22 cellular contexts compared by ENCODE assay signal in the genomic region with DNA sequence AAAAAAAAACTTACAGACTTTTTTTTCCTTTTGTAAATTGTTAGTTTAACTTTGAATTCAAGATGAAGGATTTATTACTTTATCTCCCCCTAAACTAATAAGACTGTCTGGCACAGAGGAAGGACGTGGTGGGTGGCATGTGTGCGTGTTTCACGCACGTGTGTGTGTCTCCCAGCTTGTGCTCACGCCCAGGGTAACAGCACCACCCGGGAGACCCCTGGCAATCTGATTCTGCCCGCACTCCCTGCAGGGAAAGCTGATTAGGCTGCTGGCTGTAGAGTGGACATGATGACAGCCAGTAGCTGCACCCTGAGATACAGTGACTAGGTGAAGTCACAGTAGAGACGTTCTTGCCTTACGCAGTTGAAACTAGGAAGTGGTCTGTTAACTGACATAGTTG.
"Had no signal": no experiment of that assay in that cellular context is flagged by ENCODE, and none has a peak within 500 bp of the region (broad histone marks: within the 10 kb centered on the region; RNA-seq: fewer than 3 reads in every experiment).

No MANE protein-coding gene starts in this region.

- H3K4me3 ChIP-seq: colonic mucosa, dorsolateral prefrontal cortex, esophagus muscularis mucosa, gastrocnemius medialis, heart left ventricle, lower lobe of right lung, tibial artery had no signal

- H3K27ac Mint-ChIP-seq: activated CD4-positive, alpha-beta T cell treated with anti-CD3 and anti-CD28 coated beads, Interleukin-2, amount 10 ng/mL, durations not matched to agents 24 days and 14 days; activated CD8-positive, alpha-beta memory T cell treated with anti-CD3 and anti-CD28 coated beads, Interleukin-2, amount 10 ng/mL, durations not matched to agents 7 days and 5 days; activated CD8-positive, alpha-beta T cell treated with anti-CD3 and anti-CD28 coated beads for 36 hours; activated naive CD8-positive, alpha-beta T cell treated with anti-CD3 and anti-CD28 coated beads for 36 hours; T-helper 17 cell had no signal

- H3K9me3 Mint-ChIP-seq: activated CD4-positive, alpha-beta T cell treated with anti-CD3 and anti-CD28 coated beads, Interleukin-2, amount 10 ng/mL, durations not matched to agents 24 days and 14 days; activated CD8-positive, alpha-beta T cell treated with anti-CD3 and anti-CD28 coated beads for 36 hours; activated naive CD8-positive, alpha-beta T cell treated with anti-CD3 and anti-CD28 coated beads for 36 hours; central memory CD8-positive, alpha-beta T cell; effector memory CD8-positive, alpha-beta T cell; naive B cell; stimulated activated naive CD8-positive, alpha-beta T cell treated with anti-CD3 and anti-CD28 coated beads, Interleukin-15, amount 100 ng/mL, for 72 hours had no signal

- DNase-seq: activated CD4-positive, alpha-beta T cell treated with anti-CD3 and anti-CD28 coated beads, Interleukin-2, amount 10 ng/mL, durations not matched to agents 24 days and 14 days; activated CD4-positive, CD25-positive, alpha-beta regulatory T cell; activated CD8-positive, alpha-beta memory T cell treated with anti-CD3 and anti-CD28 coated beads, Interleukin-2, amount 10 ng/mL, durations not matched to agents 7 days and 5 days; activated CD8-positive, alpha-beta T cell treated with anti-CD3 and anti-CD28 coated beads for 36 hours; activated naive CD4-positive, alpha-beta T cell treated with Interleukin-2 at 50 U/mL for 16 hours; activated naive CD8-positive, alpha-beta T cell treated with anti-CD3 and anti-CD28 coated beads for 36 hours; colonic mucosa; effector memory CD8-positive, alpha-beta T cell; gastrocnemius medialis; heart left ventricle; lower lobe of right lung; mesendoderm; naive B cell; retina; stimulated activated CD4-positive, alpha-beta T cell treated with anti-CD3 and anti-CD28 coated beads, Interleukin-1b, Interleukin-23, amount 100 ng/mL, for 48 hours; stimulated activated naive CD8-positive, alpha-beta T cell treated with anti-CD3 and anti-CD28 coated beads, Interleukin-15, amount 100 ng/mL, for 72 hours; SW 1271; T-helper 17 cell had no signal

- H3K4me1 ChIP-seq: colonic mucosa, esophagus muscularis mucosa, gastrocnemius medialis, lower lobe of right lung, tibial artery had no signal

- H3K27me3 ChIP-seq: colonic mucosa, dorsolateral prefrontal cortex, esophagus muscularis mucosa, gastrocnemius medialis, heart left ventricle, tibial artery had no signal

- H3K27me3 Mint-ChIP-seq: activated CD4-positive, alpha-beta T cell treated with anti-CD3 and anti-CD28 coated beads, Interleukin-2, amount 10 ng/mL, durations not matched to agents 24 days and 14 days; activated CD8-positive, alpha-beta memory T cell treated with anti-CD3 and anti-CD28 coated beads, Interleukin-2, amount 10 ng/mL, durations not matched to agents 7 days and 5 days; activated CD8-positive, alpha-beta T cell treated with anti-CD3 and anti-CD28 coated beads for 36 hours; activated naive CD8-positive, alpha-beta T cell treated with anti-CD3 and anti-CD28 coated beads for 36 hours; central memory CD8-positive, alpha-beta T cell; effector memory CD8-positive, alpha-beta T cell; naive B cell; stimulated activated naive CD8-positive, alpha-beta T cell treated with anti-CD3 and anti-CD28 coated beads, Interleukin-15, amount 100 ng/mL, for 72 hours; T-helper 17 cell had no signal

- ATAC-seq: activated CD8-positive, alpha-beta memory T cell treated with anti-CD3 and anti-CD28 coated beads, Interleukin-2, amount 10 ng/mL, durations not matched to agents 7 days and 5 days; activated CD8-positive, alpha-beta T cell treated with anti-CD3 and anti-CD28 coated beads for 36 hours; effector memory CD8-positive, alpha-beta T cell; gastrocnemius medialis; lower lobe of right lung; stimulated activated naive CD8-positive, alpha-beta T cell treated with anti-CD3 and anti-CD28 coated beads, Interleukin-15, amount 100 ng/mL, for 72 hours; T-helper 17 cell had no signal

- H3K4me3 Mint-ChIP-seq: activated CD4-positive, alpha-beta T cell treated with anti-CD3 and anti-CD28 coated beads, Interleukin-2, amount 10 ng/mL, durations not matched to agents 24 days and 14 days; activated CD8-positive, alpha-beta memory T cell treated with anti-CD3 and anti-CD28 coated beads, Interleukin-2, amount 10 ng/mL, durations not matched to agents 7 days and 5 days; activated CD8-positive, alpha-beta T cell treated with anti-CD3 and anti-CD28 coated beads for 36 hours; activated naive CD8-positive, alpha-beta T cell treated with anti-CD3 and anti-CD28 coated beads for 36 hours; central memory CD8-positive, alpha-beta T cell; stimulated activated naive CD8-positive, alpha-beta T cell treated with anti-CD3 and anti-CD28 coated beads, Interleukin-15, amount 100 ng/mL, for 72 hours; T-helper 17 cell had no signal

- H3K27ac ChIP-seq: colonic mucosa, dorsolateral prefrontal cortex, esophagus muscularis mucosa, gastrocnemius medialis, heart left ventricle, lower lobe of right lung, tibial artery had no signal

- H3K4me1 Mint-ChIP-seq: activated CD8-positive, alpha-beta memory T cell treated with anti-CD3 and anti-CD28 coated beads, Interleukin-2, amount 10 ng/mL, durations not matched to agents 7 days and 5 days; activated naive CD8-positive, alpha-beta T cell treated with anti-CD3 and anti-CD28 coated beads for 36 hours; stimulated activated naive CD8-positive, alpha-beta T cell treated with anti-CD3 and anti-CD28 coated beads, Interleukin-15, amount 100 ng/mL, for 72 hours had no signal

- H3K9me3 ChIP-seq: colonic mucosa, esophagus muscularis mucosa, gastrocnemius medialis, heart left ventricle, lower lobe of right lung, tibial artery had no signal
